In the genomic region with DNA sequence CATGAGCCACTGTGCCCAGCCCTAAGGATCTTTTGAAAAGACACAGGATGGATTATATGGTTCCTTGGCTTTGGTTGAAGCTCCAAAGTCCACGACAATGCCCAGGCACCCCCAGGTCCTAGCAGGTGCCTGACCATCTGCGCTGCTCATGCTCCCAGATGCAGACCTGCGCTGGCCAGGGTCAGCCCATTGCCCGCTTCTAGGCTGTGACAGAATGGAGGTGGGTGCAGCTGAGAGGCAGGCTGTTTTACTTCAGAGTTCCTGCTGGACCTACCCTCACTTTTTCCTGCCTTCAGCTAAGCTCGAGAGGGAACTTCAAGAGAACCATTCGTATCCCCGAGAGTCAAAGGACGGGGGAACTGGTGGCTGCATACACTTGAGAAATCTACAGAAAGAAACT, we compare ENCODE assay signal across 26 cellular contexts.
"Had no signal": no experiment of that assay in that cellular context is flagged by ENCODE, and none has a peak within 500 bp of the region (broad histone marks: within the 10 kb centered on the region; RNA-seq: fewer than 3 reads in every experiment).

No MANE protein-coding gene starts in this region.

- H3K27me3 Mint-ChIP-seq: naive thymus-derived CD4-positive, alpha-beta T cell; progenitor cell of endocrine pancreas had no signal

- H3K4me3 ChIP-seq: dorsolateral prefrontal cortex, gastrocnemius medialis, left lung, pancreas, right lobe of liver, smooth muscle cell, testis, tibial artery, upper lobe of right lung, uterus had no signal

- H3K9me3 Mint-ChIP-seq: naive thymus-derived CD4-positive, alpha-beta T cell; nephron had no signal

- H3K27ac ChIP-seq: gastrocnemius medialis, left lung, pancreas, right lobe of liver, testis, tibial artery, upper lobe of right lung, uterus had no signal

- DNase-seq: central memory CD4-positive, alpha-beta T cell; dorsolateral prefrontal cortex; effector CD4-positive, alpha-beta T cell; foreskin fibroblast; gastrocnemius medialis; islet precursor cell; left lung; mesendoderm; midbrain; naive thymus-derived CD4-positive, alpha-beta T cell; occipital lobe; right lobe of liver; stimulated activated CD4-positive, alpha-beta T cell treated with anti-CD3 and anti-CD28 coated beads, Interleukin-12 subunit alpha, Interleukin-12 subunit beta, amount 100 ng/mL, for 4 hours; stimulated activated CD4-positive, alpha-beta T cell treated with anti-CD3 and anti-CD28 coated beads, Interleukin-1b, Interleukin-23, amount 100 ng/mL, for 48 hours; stimulated activated CD4-positive, alpha-beta T cell treated with anti-CD3 and anti-CD28 coated beads, Interleukin-4, amount 100 ng/mL, for 1 hour; stimulated activated CD8-positive, alpha-beta memory T cell treated with anti-CD3 and anti-CD28 coated beads, Interleukin-4, amount 100 ng/mL, for 48 hours; stimulated activated naive CD8-positive, alpha-beta T cell treated with anti-CD3 and anti-CD28 coated beads, Interleukin-15, Interleukin-2, amounts not matched to agents 100 U/mL and 50 U/mL, for 24 hours; substantia nigra; testis; tibial artery; upper lobe of right lung; uterus had no signal

- H3K27ac Mint-ChIP-seq: nephron, progenitor cell of endocrine pancreas had no signal

- H3K4me3 Mint-ChIP-seq: naive thymus-derived CD4-positive, alpha-beta T cell; nephron had no signal

- H3K27me3 ChIP-seq: dorsolateral prefrontal cortex, gastrocnemius medialis, left lung, pancreas, right lobe of liver, testis, tibial artery, upper lobe of right lung, uterus had no signal

- H3K9me3 ChIP-seq: gastrocnemius medialis, left lung, pancreas, right lobe of liver, testis, tibial artery, upper lobe of right lung, uterus had no signal

- H3K4me1 ChIP-seq: left lung, pancreas, testis, upper lobe of right lung, uterus had no signal

- ATAC-seq: gastrocnemius medialis; left lung; naive thymus-derived CD4-positive, alpha-beta T cell; pancreas; right lobe of liver; stimulated activated naive CD8-positive, alpha-beta T cell treated with anti-CD3 and anti-CD28 coated beads, Interleukin-15, Interleukin-2, amounts not matched to agents 100 U/mL and 50 U/mL, for 24 hours; upper lobe of right lung had no signal

- H3K36me3 ChIP-seq: uterus had no signal

- H3K4me2 ChIP-seq: smooth muscle cell had no signal
